In genomic region chr20:37915800-37916570, GRCh38 we compare ENCODE assay signal across 12 cellular contexts. TPM values are rescaled to one million over a fixed set of nuclear protein-coding genes. Genes with fewer than 3 reads are reported as not detected.
A peak's percentile ranks its signal among the peaks of the same experiment; 100 is the strongest.
DNase-seq lines count a peak whose midpoint lies in the region; ATAC-seq and TF ChIP-seq lines count a peak whose summit lies in the region.
"Had no signal": no experiment of that assay in that cellular context is flagged by ENCODE, and none has a peak within 500 bp of the region (broad histone marks: within the 10 kb centered on the region; RNA-seq: fewer than 3 reads in every experiment).

No MANE protein-coding gene starts in this region.

- no peaks in the 10 kb centered on the region for H3K36me3 ChIP-seq in brain microvascular endothelial cell (replicated peaks)
- H3K36me3 ChIP-seq: gastroesophageal sphincter had no signal

- H3K27me3 Mint-ChIP-seq in activated naive CD8-positive, alpha-beta T cell = peaks cover 10% of the 10 kb centered on the region
- peaks cover 43% of the 10 kb centered on the region for H3K27me3 Mint-ChIP-seq in activated naive CD8-positive, alpha-beta T cell treated with anti-CD3 and anti-CD28 coated beads, Interleukin-2, amount 50 U/mL, for 24 hours
- H3K27me3 Mint-ChIP-seq in immature natural killer cell (ENCODE audit: low read depth in 3 of 3) (peaks cover 4 to 13% (median 7%) of the 10 kb centered on the region in 3 donors), type B pancreatic cell (peaks cover 52% of the 10 kb centered on the region)

- H3K4me3 ChIP-seq in astrocyte of the spinal cord (ENCODE audit: low read depth, low read length) (no peak overlapping the region), brain microvascular endothelial cell (ENCODE audit: low read depth, low read length) (no peak overlapping the region)

- H3K9me3 Mint-ChIP-seq in activated naive CD8-positive, alpha-beta T cell (ENCODE audit: low read depth) = no peaks in the 10 kb centered on the region
- H3K9me3 Mint-ChIP-seq in activated naive CD8-positive, alpha-beta T cell treated with anti-CD3 and anti-CD28 coated beads, Interleukin-2, amount 50 U/mL, for 24 hours = no peaks in the 10 kb centered on the region
- H3K9me3 Mint-ChIP-seq in immature natural killer cell = no peaks in the 10 kb centered on the region
- no peaks in the 10 kb centered on the region for H3K9me3 Mint-ChIP-seq in type B pancreatic cell
- H3K9me3 Mint-ChIP-seq: IgD-negative memory B cell; stimulated activated naive CD8-positive, alpha-beta T cell treated with anti-CD3 and anti-CD28 coated beads, Interleukin-15, Interleukin-2, amounts not matched to agents 100 ng/mL and 50 ng/mL, for 24 hours had no signal

- ATAC-seq in activated naive CD8-positive, alpha-beta T cell treated with anti-CD3 and anti-CD28 coated beads, Interleukin-2, amount 50 U/mL, for 24 hours = no peak
- no peak for ATAC-seq in GM19023 (IDR thresholded peaks at IDR 0.05; ENCODE audit: unreplicated experiment)

- DNase-seq in activated naive CD8-positive, alpha-beta T cell treated with anti-CD3 and anti-CD28 coated beads, Interleukin-2, amount 50 U/mL, for 24 hours = no peak
- DNase-seq in astrocyte of the spinal cord (ENCODE audit: low read depth, low spot score) (no peak), immature natural killer cell (no peak), type B pancreatic cell (ENCODE audit: extremely low spot score, unreplicated experiment) (no peak), brain microvascular endothelial cell (no peak), dedifferentiated amniotic fluid mesenchymal stem cell (ENCODE audit: extremely low spot score) (no peak)

- H3K36me3 Mint-ChIP-seq in activated naive CD8-positive, alpha-beta T cell = no peaks in the 10 kb centered on the region
- H3K36me3 Mint-ChIP-seq in activated naive CD8-positive, alpha-beta T cell treated with anti-CD3 and anti-CD28 coated beads, Interleukin-2, amount 50 U/mL, for 24 hours (ENCODE audit: low read depth) = no peaks in the 10 kb centered on the region
- H3K36me3 Mint-ChIP-seq in immature natural killer cell (no peaks in the 10 kb centered on the region), type B pancreatic cell (no peaks in the 10 kb centered on the region)
- H3K36me3 Mint-ChIP-seq: IgD-negative memory B cell had no signal

- no peak overlapping the region for H3K27ac Mint-ChIP-seq in activated naive CD8-positive, alpha-beta T cell
- H3K27ac Mint-ChIP-seq in activated naive CD8-positive, alpha-beta T cell treated with anti-CD3 and anti-CD28 coated beads, Interleukin-2, amount 50 U/mL, for 24 hours = no peak overlapping the region
- H3K27ac Mint-ChIP-seq in immature natural killer cell (peak overlapping the region in 1 of 6 donors; percentile 40), type B pancreatic cell (peak overlapping the region; percentile 24)
- H3K27ac Mint-ChIP-seq: IgD-negative memory B cell; stimulated activated naive CD8-positive, alpha-beta T cell treated with anti-CD3 and anti-CD28 coated beads, Interleukin-15, Interleukin-2, amounts not matched to agents 100 ng/mL and 50 ng/mL, for 24 hours had no signal

- H3K4me3 Mint-ChIP-seq in activated naive CD8-positive, alpha-beta T cell = peak overlapping the region; percentile 40
- H3K4me3 Mint-ChIP-seq in activated naive CD8-positive, alpha-beta T cell treated with anti-CD3 and anti-CD28 coated beads, Interleukin-2, amount 50 U/mL, for 24 hours = no peak overlapping the region
- peak overlapping the region in 3 of 5 donors; percentile 19 to 46 (median 42) for H3K4me3 Mint-ChIP-seq in immature natural killer cell
- peak overlapping the region; percentile 55 for H3K4me3 Mint-ChIP-seq in type B pancreatic cell
- H3K4me3 Mint-ChIP-seq: stimulated activated naive CD8-positive, alpha-beta T cell treated with anti-CD3 and anti-CD28 coated beads, Interleukin-15, Interleukin-2, amounts not matched to agents 100 ng/mL and 50 ng/mL, for 24 hours had no signal

- in situ Hi-C loops in astrocyte of the spinal cord (cut with HindIII; ENCODE audit: low sequenced_read_pairs) = no loop called here
- in situ Hi-C loops in brain microvascular endothelial cell (cut with HindIII; ENCODE audit: low pct_ligation_motif_present, low sequenced_read_pairs) = loop anchor here (10.0 kb wide), 1 partner anchor 79 kb away; no protein-coding TSS in a partner anchor

- H3K4me1 Mint-ChIP-seq in activated naive CD8-positive, alpha-beta T cell (ENCODE audit: low read depth) = peaks cover 12% of the 10 kb centered on the region
- peaks cover 20% of the 10 kb centered on the region for H3K4me1 Mint-ChIP-seq in activated naive CD8-positive, alpha-beta T cell treated with anti-CD3 and anti-CD28 coated beads, Interleukin-2, amount 50 U/mL, for 24 hours
- H3K4me1 Mint-ChIP-seq in immature natural killer cell (peaks cover 16 to 27% of the 10 kb centered on the region in 2 donors), type B pancreatic cell (ENCODE audit: unreplicated experiment) (peaks cover 59% of the 10 kb centered on the region)

- peak; percentile 38 for TF ChIP-seq CTCF in astrocyte of the spinal cord (IDR thresholded peaks at IDR 0.05; ENCODE audit: low read depth, low read length)
- no peak for TF ChIP-seq CTCF in type B pancreatic cell (conservative IDR thresholded peaks at IDR 0.05)
- TF ChIP-seq CTCF in brain microvascular endothelial cell (IDR thresholded peaks at IDR 0.05; ENCODE audit: low read depth, low read length, missing control alignments) = no peak

- no peak overlapping the region for H3K27ac ChIP-seq in brain microvascular endothelial cell

- peaks cover 48% of the 10 kb centered on the region for H3K27me3 ChIP-seq in brain microvascular endothelial cell (replicated peaks)

RNA-seq across cellular contexts. Expression of gene VSTM2L, which starts 13.1 kb away (rescaled TPM):
- polyA plus RNA-seq in immature natural killer cell = not detected
- total RNA-seq in type B pancreatic cell (ENCODE audit: low replicate concordance) = 11.4 and 11.6 TPM in 2 replicates
- total RNA-seq: mononuclear cell had no signal
- polyA plus RNA-seq: IgD-negative memory B cell had no signal
